22 cellular contexts compared by ENCODE assay signal in the genomic region with DNA sequence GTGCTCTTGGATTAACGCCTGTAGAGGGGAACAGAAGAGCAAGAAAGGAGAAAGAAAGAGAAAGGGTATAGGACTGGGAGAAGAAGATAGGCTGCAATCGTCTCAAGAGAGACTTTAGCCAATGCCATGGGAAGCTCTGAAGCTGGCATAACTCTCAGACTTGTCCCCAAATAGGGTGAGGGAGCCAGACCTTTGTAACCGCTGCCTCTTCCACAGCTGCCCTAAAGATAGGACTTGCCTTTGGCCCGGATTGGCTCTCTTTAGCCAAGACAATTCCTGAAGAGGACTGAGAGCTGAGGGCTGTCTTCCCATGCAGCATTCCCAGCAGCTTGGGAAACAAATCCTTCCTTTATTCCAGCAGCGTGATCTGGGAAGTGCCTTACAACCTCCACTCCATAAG.
"Had no signal": no experiment of that assay in that cellular context is flagged by ENCODE, and none has a peak within 500 bp of the region (broad histone marks: within the 10 kb centered on the region; RNA-seq: fewer than 3 reads in every experiment).

No MANE protein-coding gene starts in this region.

- H3K27me3 Mint-ChIP-seq: activated naive CD8-positive, alpha-beta T cell treated with anti-CD3 and anti-CD28 coated beads for 36 hours had no signal

- H3K9me3 ChIP-seq: lower lobe of right lung, neutrophil, upper lobe of left lung had no signal

- H3K79me2 ChIP-seq: parathyroid adenoma had no signal

- H3K4me3 Mint-ChIP-seq: activated CD4-positive, alpha-beta T cell treated with anti-CD3 and anti-CD28 coated beads, Interleukin-2, amount 10 ng/mL, durations not matched to agents 7 days and 5 days; activated naive CD8-positive, alpha-beta T cell treated with anti-CD3 and anti-CD28 coated beads for 36 hours; activated T-cell treated with anti-CD3 and anti-CD28 coated beads, Interleukin-2, amount 50 U/mL, for 72 hours; brain; immature natural killer cell; naive thymus-derived CD4-positive, alpha-beta T cell; stimulated activated naive B cell treated with anti-CD40 and anti-IgM and Interleukin-4, amounts not matched to agents 10 μg/mL and 1 μg/mL and 100 μg/mL, for 72 hours had no signal

- H3K36me3 ChIP-seq: lower lobe of right lung, neutrophil, upper lobe of left lung had no signal

- FAIRE-seq: endothelial cell of umbilical vein had no signal

- H3K4me1 Mint-ChIP-seq: immature natural killer cell had no signal

- DNase-seq: activated CD4-positive, alpha-beta T cell treated with anti-CD3 and anti-CD28 coated beads, Interleukin-2, amount 10 ng/mL, durations not matched to agents 7 days and 5 days; activated CD4-positive, CD25-positive, alpha-beta regulatory T cell; activated CD8-positive, alpha-beta memory T cell treated with anti-CD3 and anti-CD28 coated beads, Interleukin-2, amount 50 U/mL, for 48 hours; activated naive CD8-positive, alpha-beta T cell treated with anti-CD3 and anti-CD28 coated beads for 36 hours; activated T-cell treated with anti-CD3 and anti-CD28 coated beads, Interleukin-2, amount 50 U/mL, for 72 hours; effector CD8-positive, alpha-beta T cell; foreskin melanocyte; head of caudate nucleus; immature natural killer cell; lower lobe of right lung; midbrain; naive thymus-derived CD4-positive, alpha-beta T cell; retina; stimulated activated CD4-positive, alpha-beta T cell treated with anti-CD3 and anti-CD28 coated beads, Interleukin-15, amount 100 ng/mL, for 24 hours; stimulated activated CD4-positive, alpha-beta T cell treated with anti-CD3 and anti-CD28 coated beads, Interleukin-4, amount 100 ng/mL, for 1 hour; stimulated activated naive B cell treated with anti-CD40 and anti-IgM and Interleukin-4, amounts not matched to agents 10 μg/mL and 1 μg/mL and 100 μg/mL, for 72 hours; upper lobe of left lung had no signal

- H3K36me3 Mint-ChIP-seq: activated naive CD8-positive, alpha-beta T cell treated with anti-CD3 and anti-CD28 coated beads for 36 hours; brain; immature natural killer cell; naive thymus-derived CD4-positive, alpha-beta T cell; stimulated activated naive B cell treated with anti-CD40 and anti-IgM and Interleukin-4, amounts not matched to agents 10 μg/mL and 1 μg/mL and 100 μg/mL, for 72 hours had no signal

- ATAC-seq: lower lobe of right lung; naive thymus-derived CD4-positive, alpha-beta T cell; stimulated activated naive B cell treated with anti-CD40 and anti-IgM and Interleukin-4, amounts not matched to agents 10 μg/mL and 1 μg/mL and 100 μg/mL, for 72 hours had no signal

- H3K27ac ChIP-seq: lower lobe of right lung, neutrophil, parathyroid adenoma, upper lobe of left lung had no signal

- H2AFZ ChIP-seq: parathyroid adenoma had no signal

- H3K27ac Mint-ChIP-seq: activated CD4-positive, alpha-beta T cell treated with anti-CD3 and anti-CD28 coated beads, Interleukin-2, amount 10 ng/mL, durations not matched to agents 7 days and 5 days; activated naive CD8-positive, alpha-beta T cell treated with anti-CD3 and anti-CD28 coated beads for 36 hours; activated T-cell treated with anti-CD3 and anti-CD28 coated beads, Interleukin-2, amount 50 U/mL, for 72 hours; brain; immature natural killer cell; naive thymus-derived CD4-positive, alpha-beta T cell; stimulated activated naive B cell treated with anti-CD40 and anti-IgM and Interleukin-4, amounts not matched to agents 10 μg/mL and 1 μg/mL and 100 μg/mL, for 72 hours had no signal

- H3K9ac ChIP-seq: parathyroid adenoma had no signal

- H3K4me3 ChIP-seq: lower lobe of right lung, skin epidermis, upper lobe of left lung had no signal

- H3K27me3 ChIP-seq: neutrophil, upper lobe of left lung had no signal

- H3K9me3 Mint-ChIP-seq: activated CD4-positive, alpha-beta T cell treated with anti-CD3 and anti-CD28 coated beads, Interleukin-2, amount 10 ng/mL, durations not matched to agents 7 days and 5 days; activated naive CD8-positive, alpha-beta T cell treated with anti-CD3 and anti-CD28 coated beads for 36 hours; activated T-cell treated with anti-CD3 and anti-CD28 coated beads, Interleukin-2, amount 50 U/mL, for 72 hours; stimulated activated naive B cell treated with anti-CD40 and anti-IgM and Interleukin-4, amounts not matched to agents 10 μg/mL and 1 μg/mL and 100 μg/mL, for 72 hours had no signal
